In genomic region chr14:103393687-103394626, GRCh38 we compare ENCODE assay signal across 2 cellular contexts.
TF ChIP-seq lines count a peak whose summit lies in the region.

No MANE protein-coding gene starts in this region.

TF ChIP-seq in HCT116, 20 proteins besides CTCF, POLR2A, EP300 and RAD21 (continued from another document):
- no peak for TF ChIP-seq ZBTB33 (IDR thresholded peaks at IDR 0.05; ENCODE audit: extremely low read depth, insufficient replicate concordance, low read length)
- TF ChIP-seq, protein P1, sequence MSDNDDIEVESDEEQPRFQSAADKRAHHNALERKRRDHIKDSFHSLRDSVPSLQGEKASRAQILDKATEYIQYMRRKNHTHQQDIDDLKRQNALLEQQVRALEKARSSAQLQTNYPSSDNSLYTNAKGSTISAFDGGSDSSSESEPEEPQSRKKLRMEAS (IDR thresholded peaks at IDR 0.05) = no peak
- TF ChIP-seq ZNF274 (IDR thresholded peaks at IDR 0.05; ENCODE audit: low read depth, low read length) = no peak
- TF ChIP-seq SIN3A (IDR thresholded peaks at IDR 0.05; ENCODE audit: low read depth) = no peak
- TF ChIP-seq CEBPB (IDR thresholded peaks at IDR 0.05; ENCODE audit: low read depth) = no peak
- TF ChIP-seq EZH2 (IDR thresholded peaks at IDR 0.05) = no peak
- no peak for TF ChIP-seq TCF7L2 (IDR thresholded peaks at IDR 0.05; ENCODE audit: borderline replicate concordance, extremely low read depth, insufficient read depth, insufficient read length)
- no peak for TF ChIP-seq EZH2phosphoT487 (IDR thresholded peaks at IDR 0.05; ENCODE audit: borderline replicate concordance)
- TF ChIP-seq FOSL1 (IDR thresholded peaks at IDR 0.05; ENCODE audit: low read depth) = no peak
- TF ChIP-seq YY1 (IDR thresholded peaks at IDR 0.05; ENCODE audit: extremely low read depth, insufficient replicate concordance, low read depth, low read length) = no peak
- no peak for TF ChIP-seq JUND (IDR thresholded peaks at IDR 0.05)
- TF ChIP-seq REST (IDR thresholded peaks at IDR 0.05; ENCODE audit: low read depth) = no peak
- no peak for TF ChIP-seq SP1 (IDR thresholded peaks at IDR 0.05; ENCODE audit: low read depth)

TF ChIP-seq in WTC11, 78 proteins besides CTCF, POLR2A, EP300 and RAD21 (continued from another document):
- TF ChIP-seq PREB (CRISPR knock-in tag; IDR thresholded peaks at IDR 0.05; ENCODE audit: borderline replicate concordance) (no peak), HMGA2 (CRISPR knock-in tag; IDR thresholded peaks at IDR 0.05) (no peak), ZNF317 (CRISPR knock-in tag; IDR thresholded peaks at IDR 0.05; ENCODE audit: borderline replicate concordance, low read depth) (no peak), NFYB (CRISPR knock-in tag; conservative IDR thresholded peaks at IDR 0.05; ENCODE audit: low read depth) (no peak), OVOL2 (CRISPR knock-in tag; IDR thresholded peaks at IDR 0.05; ENCODE audit: borderline replicate concordance) (no peak), EMX1 (CRISPR knock-in tag; IDR thresholded peaks at IDR 0.05) (no peak), ZNF512 (CRISPR knock-in tag; IDR thresholded peaks at IDR 0.05; ENCODE audit: borderline replicate concordance) (no peak), PRDM15 (CRISPR knock-in tag; IDR thresholded peaks at IDR 0.05) (no peak), KAT7 (CRISPR knock-in tag; IDR thresholded peaks at IDR 0.05; ENCODE audit: borderline replicate concordance) (no peak), RORB (CRISPR knock-in tag; IDR thresholded peaks at IDR 0.05) (no peak), ZNF671 (CRISPR knock-in tag; IDR thresholded peaks at IDR 0.05) (no peak), SOX15 (CRISPR knock-in tag; IDR thresholded peaks at IDR 0.05) (no peak), NR1H2 (CRISPR knock-in tag; IDR thresholded peaks at IDR 0.05) (no peak)
- TF ChIP-seq, protein P2, sequence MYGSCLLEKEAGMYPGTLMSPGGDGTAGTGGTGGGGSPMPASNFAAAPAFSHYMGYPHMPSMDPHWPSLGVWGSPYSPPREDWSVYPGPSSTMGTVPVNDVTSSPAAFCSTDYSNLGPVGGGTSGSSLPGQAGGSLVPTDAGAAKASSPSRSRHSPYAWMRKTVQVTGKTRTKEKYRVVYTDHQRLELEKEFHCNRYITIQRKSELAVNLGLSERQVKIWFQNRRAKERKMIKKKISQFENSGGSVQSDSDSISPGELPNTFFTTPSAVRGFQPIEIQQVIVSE (CRISPR knock-in tag; IDR thresholded peaks at IDR 0.05; ENCODE audit: borderline replicate concordance) = no peak
- TF ChIP-seq, protein P1 (CRISPR knock-in tag; IDR thresholded peaks at IDR 0.05) = no peak
- TF ChIP-seq, protein P3, sequence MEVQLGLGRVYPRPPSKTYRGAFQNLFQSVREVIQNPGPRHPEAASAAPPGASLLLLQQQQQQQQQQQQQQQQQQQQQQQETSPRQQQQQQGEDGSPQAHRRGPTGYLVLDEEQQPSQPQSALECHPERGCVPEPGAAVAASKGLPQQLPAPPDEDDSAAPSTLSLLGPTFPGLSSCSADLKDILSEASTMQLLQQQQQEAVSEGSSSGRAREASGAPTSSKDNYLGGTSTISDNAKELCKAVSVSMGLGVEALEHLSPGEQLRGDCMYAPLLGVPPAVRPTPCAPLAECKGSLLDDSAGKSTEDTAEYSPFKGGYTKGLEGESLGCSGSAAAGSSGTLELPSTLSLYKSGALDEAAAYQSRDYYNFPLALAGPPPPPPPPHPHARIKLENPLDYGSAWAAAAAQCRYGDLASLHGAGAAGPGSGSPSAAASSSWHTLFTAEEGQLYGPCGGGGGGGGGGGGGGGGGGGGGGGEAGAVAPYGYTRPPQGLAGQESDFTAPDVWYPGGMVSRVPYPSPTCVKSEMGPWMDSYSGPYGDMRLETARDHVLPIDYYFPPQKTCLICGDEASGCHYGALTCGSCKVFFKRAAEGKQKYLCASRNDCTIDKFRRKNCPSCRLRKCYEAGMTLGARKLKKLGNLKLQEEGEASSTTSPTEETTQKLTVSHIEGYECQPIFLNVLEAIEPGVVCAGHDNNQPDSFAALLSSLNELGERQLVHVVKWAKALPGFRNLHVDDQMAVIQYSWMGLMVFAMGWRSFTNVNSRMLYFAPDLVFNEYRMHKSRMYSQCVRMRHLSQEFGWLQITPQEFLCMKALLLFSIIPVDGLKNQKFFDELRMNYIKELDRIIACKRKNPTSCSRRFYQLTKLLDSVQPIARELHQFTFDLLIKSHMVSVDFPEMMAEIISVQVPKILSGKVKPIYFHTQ (CRISPR knock-in tag; IDR thresholded peaks at IDR 0.05) = no peak
TF ChIP-seq in WTC11: peak in this region for 0.
